In genomic region chr12:132888852-132889251, GRCh38 we compare ENCODE assay signal across 12 cellular contexts. TPM values are rescaled to one million over a fixed set of nuclear protein-coding genes. Genes with fewer than 3 reads are reported as not detected.
DNase-seq lines count a peak whose midpoint lies in the region; ATAC-seq, FAIRE-seq and TF ChIP-seq lines count a peak whose summit lies in the region.
"Had no signal": no experiment of that assay in that cellular context is flagged by ENCODE, and none has a peak within 500 bp of the region (broad histone marks: within the 10 kb centered on the region; RNA-seq: fewer than 3 reads in every experiment).

No MANE protein-coding gene starts in this region.

- H3K36me3 Mint-ChIP-seq in CD4-positive, CD25-positive, alpha-beta regulatory T cell = peaks cover 7% of the 10 kb centered on the region
- H3K36me3 Mint-ChIP-seq in natural killer cell = no peaks in the 10 kb centered on the region

- peak overlapping the region; percentile 100 for H3K27ac Mint-ChIP-seq in CD4-positive, CD25-positive, alpha-beta regulatory T cell
- peak overlapping the region; percentile 100 for H3K27ac Mint-ChIP-seq in natural killer cell

- no peaks in the 10 kb centered on the region for H3K27me3 ChIP-seq in CD4-positive, CD25-positive, alpha-beta regulatory T cell (ENCODE audit: control insufficient read depth, insufficient read depth, low read length)
- H3K27me3 ChIP-seq in HUES48 (ENCODE audit: control insufficient read depth, insufficient read depth, low read length) (no peaks in the 10 kb centered on the region), breast epithelium (no peaks in the 10 kb centered on the region)
- H3K27me3 ChIP-seq: suprapubic skin had no signal

- peak overlapping the region; percentile 97 for H3K27ac ChIP-seq in CD4-positive, CD25-positive, alpha-beta regulatory T cell (ENCODE audit: insufficient read depth, low read length, poor library complexity, severe bottlenecking)
- H3K27ac ChIP-seq in HUES48 (ENCODE audit: low read depth, low read length) = peak overlapping the region; percentile 75
- H3K27ac ChIP-seq in breast epithelium = peak overlapping the region; percentile 87 to 95

- TF ChIP-seq CTCF in breast epithelium (IDR thresholded peaks at IDR 0.05) (no peak), natural killer cell (IDR thresholded peaks at IDR 0.05) (no peak)

- no peak for FAIRE-seq in urothelium cell line (lab: Jason Lieb, UNC)

- peaks cover 3 to 12% of the 10 kb centered on the region in 2 experiments for H3K9me3 ChIP-seq in CD4-positive, CD25-positive, alpha-beta regulatory T cell (ENCODE audit: control insufficient read depth in 2 of 2, low read length in 2 of 2)
- H3K9me3 ChIP-seq in HUES48 (ENCODE audit: control insufficient read depth, insufficient read depth, low read length) (no peaks in the 10 kb centered on the region), breast epithelium (no peaks in the 10 kb centered on the region)
- H3K9me3 ChIP-seq: suprapubic skin had no signal

- no peak for TF ChIP-seq POLR2A in breast epithelium (IDR thresholded peaks at IDR 0.05)

- peak overlapping the region; percentile 83 for H3K9ac ChIP-seq in HUES48 (ENCODE audit: low read depth, low read length)

- H3K9me3 Mint-ChIP-seq in CD4-positive, CD25-positive, alpha-beta regulatory T cell = peaks cover 0 to 7% (median 2%) of the 10 kb centered on the region in 7 donors
- no peaks in the 10 kb centered on the region for H3K9me3 Mint-ChIP-seq in natural killer cell

- DNase-seq in CD4-positive, CD25-positive, alpha-beta regulatory T cell = no peak
- DNase-seq in breast epithelium (ENCODE audit: low spot score in 2 of 2) = no peak
- DNase-seq in natural killer cell = no peak
- DNase-seq in AML-193 (lab: John Stamatoyannopoulos, UW) = no peak
- no peak for DNase-seq in urothelium cell line (ENCODE audit: low spot score)
- DNase-seq in NCI-H748 treated with DMSO at 0.1 percent for 48 hours (lab: John Stamatoyannopoulos, UW) = no peak
- DNase-seq: COR-L47, NCI-H526, Right ventricle myocardium superior had no signal

- peaks cover 11 to 37% (median 24%) of the 10 kb centered on the region in 4 donors for H3K4me1 Mint-ChIP-seq in CD4-positive, CD25-positive, alpha-beta regulatory T cell
- H3K4me1 Mint-ChIP-seq in natural killer cell = peaks cover 16 to 20% of the 10 kb centered on the region in 2 donors

- peaks cover under 1% of the 10 kb centered on the region for H3K36me3 ChIP-seq in CD4-positive, CD25-positive, alpha-beta regulatory T cell (ENCODE audit: control insufficient read depth, insufficient read depth, low read length)
- H3K36me3 ChIP-seq in HUES48 (ENCODE audit: control insufficient read depth, insufficient read depth, low read length) = peaks cover 5% of the 10 kb centered on the region; the same call in 1 of the 2 replicates
- H3K36me3 ChIP-seq in breast epithelium = no peaks in the 10 kb centered on the region

- peaks cover 14% of the 10 kb centered on the region for H3K4me1 ChIP-seq in CD4-positive, CD25-positive, alpha-beta regulatory T cell (ENCODE audit: control insufficient read depth, insufficient read depth, low read length, poor library complexity, severe bottlenecking)
- H3K4me1 ChIP-seq in HUES48 (ENCODE audit: control insufficient read depth, insufficient read depth, low read length) = peaks cover 13% of the 10 kb centered on the region
- H3K4me1 ChIP-seq in breast epithelium = no peaks in the 10 kb centered on the region

- H3K4me3 Mint-ChIP-seq in CD4-positive, CD25-positive, alpha-beta regulatory T cell = peak overlapping the region; percentile 50 to 100 (median 87)
- H3K4me3 Mint-ChIP-seq in natural killer cell = peak overlapping the region; percentile 70

- ATAC-seq in CD4-positive, CD25-positive, alpha-beta regulatory T cell (ENCODE audit: low read depth in 2 of 2) = no peak
- ATAC-seq in natural killer cell (no peak), HG02938 (IDR thresholded peaks at IDR 0.05; ENCODE audit: unreplicated experiment) (no peak)

- intact Hi-C loops in breast epithelium (cut with DNase I; ENCODE audit: low total_unique reads) = no loop called here
- intact Hi-C loops in natural killer cell (cut with micrococcal nuclease) = loop anchor here (1.0 kb wide), 1 partner anchor 19 kb away; no protein-coding TSS in a partner anchor

- peak overlapping the region; percentile 91 for H3K4me3 ChIP-seq in CD4-positive, CD25-positive, alpha-beta regulatory T cell (ENCODE audit: low read depth, low read length)
- H3K4me3 ChIP-seq in HUES48 (ENCODE audit: low read depth, low read length) (peak overlapping the region; percentile 81), breast epithelium (no peak overlapping the region)

- peaks cover 4% of the 10 kb centered on the region for H3K27me3 Mint-ChIP-seq in CD4-positive, CD25-positive, alpha-beta regulatory T cell
- peaks cover 8 to 10% of the 10 kb centered on the region in 2 donors for H3K27me3 Mint-ChIP-seq in natural killer cell (ENCODE audit: low read depth in 2 of 2)

RNA-seq across cellular contexts. Expression of gene CHFR, which starts 1.4 kb away (rescaled TPM):
- 118 TPM for total RNA-seq in CD4-positive, CD25-positive, alpha-beta regulatory T cell
- 10 to 100 TPM; 24.3 to 43.3 (median 37.4) TPM for polyA plus RNA-seq in CD4-positive, CD25-positive, alpha-beta regulatory T cell
- total RNA-seq in breast epithelium (10 to 100 TPM; 22.4 to 36.1 (median 26.5) TPM), natural killer cell (100 to 1,000 TPM; 161 to 170 (median 168) TPM)

Comparison
In these comparisons a context has a peak if more than half of its experiments do, and no peak if none do; other contexts are left out.
1. H3K4me3 ChIP-seq: peak in CD4-positive, CD25-positive, alpha-beta regulatory T cell (single experiment) and HUES48 (single experiment); none in breast epithelium (0 of 3).
2. Peak in every context shown above with its lines, with median percentiles within 50 percentile points of each other: H3K27ac ChIP-seq.